ENCODE assay signal across 24 cellular contexts in the genomic region with DNA sequence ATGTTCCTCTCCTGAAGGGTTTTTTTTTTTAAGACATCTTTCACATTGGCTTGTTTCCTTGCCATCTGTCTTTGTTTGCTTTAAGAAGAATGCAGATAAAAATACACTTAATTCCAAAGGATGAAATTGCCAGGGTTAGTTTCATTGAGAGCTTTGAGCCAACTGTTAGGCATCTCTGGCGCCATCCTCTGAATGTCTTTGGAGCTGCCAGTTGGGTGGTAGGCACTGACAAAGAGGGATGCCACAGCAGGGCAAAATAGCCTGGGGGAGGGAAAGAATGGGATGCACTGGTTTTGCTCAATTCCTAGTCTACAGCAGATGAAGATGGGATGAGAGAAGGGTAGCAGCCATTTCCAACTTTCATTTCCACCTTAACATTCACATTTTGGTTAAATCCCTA.
"Had no signal": no experiment of that assay in that cellular context is flagged by ENCODE, and none has a peak within 500 bp of the region (broad histone marks: within the 10 kb centered on the region; RNA-seq: fewer than 3 reads in every experiment).

No MANE protein-coding gene starts in this region.

- H3K4me1 ChIP-seq: heart right ventricle, right lobe of liver, tibial nerve had no signal

- H3K9me3 Mint-ChIP-seq: activated CD4-positive, alpha-beta T cell treated with anti-CD3 and anti-CD28 coated beads, Interleukin-2, amount 10 ng/mL, durations not matched to agents 24 days and 14 days; nephron had no signal

- H3K36me3 Mint-ChIP-seq: activated CD4-positive, alpha-beta memory T cell treated with anti-CD3 and anti-CD28 coated beads for 36 hours had no signal

- H3K27me3 ChIP-seq: neutrophil, right lobe of liver, tibial nerve had no signal

- H3K4me3 Mint-ChIP-seq: activated CD4-positive, alpha-beta memory T cell treated with anti-CD3 and anti-CD28 coated beads for 36 hours; activated CD4-positive, alpha-beta T cell treated with anti-CD3 and anti-CD28 coated beads, Interleukin-2, amount 10 ng/mL, durations not matched to agents 24 days and 14 days; nephron had no signal

- H3K36me3 ChIP-seq: heart right ventricle, neutrophil, right lobe of liver, tibial nerve had no signal

- H3K4me1 Mint-ChIP-seq: activated CD4-positive, alpha-beta T cell treated with anti-CD3 and anti-CD28 coated beads, Interleukin-2, amount 10 ng/mL, durations not matched to agents 24 days and 14 days had no signal

- H3K27ac Mint-ChIP-seq: activated CD4-positive, alpha-beta memory T cell treated with anti-CD3 and anti-CD28 coated beads for 36 hours; activated CD4-positive, alpha-beta T cell treated with anti-CD3 and anti-CD28 coated beads, Interleukin-2, amount 10 ng/mL, durations not matched to agents 24 days and 14 days; nephron had no signal

- H3K9me3 ChIP-seq: heart right ventricle, neutrophil, right lobe of liver, tibial nerve had no signal

- H3K4me3 ChIP-seq: heart right ventricle, right lobe of liver, tibial nerve had no signal

- H3K27me3 Mint-ChIP-seq: activated CD4-positive, alpha-beta memory T cell treated with anti-CD3 and anti-CD28 coated beads for 36 hours; activated CD4-positive, alpha-beta T cell treated with anti-CD3 and anti-CD28 coated beads, Interleukin-2, amount 10 ng/mL, durations not matched to agents 24 days and 14 days had no signal

- ATAC-seq: esophagus mucosa, heart right ventricle, left cardiac atrium, right lobe of liver had no signal

- DNase-seq: activated CD4-positive, alpha-beta memory T cell treated with anti-CD3 and anti-CD28 coated beads for 36 hours; activated CD4-positive, alpha-beta T cell treated with anti-CD3 and anti-CD28 coated beads, Interleukin-2, amount 10 ng/mL, durations not matched to agents 24 days and 14 days; activated CD4-positive, CD25-positive, alpha-beta regulatory T cell treated with anti-CD3 and anti-CD28 coated beads, Interleukin-2, amount 50 U/mL, for 72 hours; activated CD8-positive, alpha-beta memory T cell treated with anti-CD3 and anti-CD28 coated beads, Interleukin-2, amount 50 U/mL, for 4 hours; activated gamma-delta T cell treated with Interleukin-2 at 50 U/mL for 16 hours; activated naive CD4-positive, alpha-beta T cell treated with anti-CD3 and anti-CD28 coated beads, Interleukin-2, amount 50 U/mL, for 16 hours; activated T-cell treated with anti-CD3 and anti-CD28 coated beads, Interleukin-2, amount 50 U/mL, for 1 hour; amniotic stem cell; caudate nucleus; cortex of kidney; foreskin fibroblast; heart right ventricle; islet precursor cell; left cardiac atrium; mammary epithelial cell; right lobe of liver; stimulated activated CD4-positive, alpha-beta T cell treated with anti-CD3 and anti-CD28 coated beads, Interleukin-2, amount 100 ng/mL, for 48 hours; stimulated activated naive CD4-positive, alpha-beta T cell treated with Interleukin-2 at 50 U/mL for 16 hours; T-helper 9 cell had no signal

- H3K27ac ChIP-seq: heart right ventricle, neutrophil, right lobe of liver, tibial nerve, VCaP had no signal
